Comparison of ENCODE assay signal across 8 cellular contexts in the genomic region with DNA sequence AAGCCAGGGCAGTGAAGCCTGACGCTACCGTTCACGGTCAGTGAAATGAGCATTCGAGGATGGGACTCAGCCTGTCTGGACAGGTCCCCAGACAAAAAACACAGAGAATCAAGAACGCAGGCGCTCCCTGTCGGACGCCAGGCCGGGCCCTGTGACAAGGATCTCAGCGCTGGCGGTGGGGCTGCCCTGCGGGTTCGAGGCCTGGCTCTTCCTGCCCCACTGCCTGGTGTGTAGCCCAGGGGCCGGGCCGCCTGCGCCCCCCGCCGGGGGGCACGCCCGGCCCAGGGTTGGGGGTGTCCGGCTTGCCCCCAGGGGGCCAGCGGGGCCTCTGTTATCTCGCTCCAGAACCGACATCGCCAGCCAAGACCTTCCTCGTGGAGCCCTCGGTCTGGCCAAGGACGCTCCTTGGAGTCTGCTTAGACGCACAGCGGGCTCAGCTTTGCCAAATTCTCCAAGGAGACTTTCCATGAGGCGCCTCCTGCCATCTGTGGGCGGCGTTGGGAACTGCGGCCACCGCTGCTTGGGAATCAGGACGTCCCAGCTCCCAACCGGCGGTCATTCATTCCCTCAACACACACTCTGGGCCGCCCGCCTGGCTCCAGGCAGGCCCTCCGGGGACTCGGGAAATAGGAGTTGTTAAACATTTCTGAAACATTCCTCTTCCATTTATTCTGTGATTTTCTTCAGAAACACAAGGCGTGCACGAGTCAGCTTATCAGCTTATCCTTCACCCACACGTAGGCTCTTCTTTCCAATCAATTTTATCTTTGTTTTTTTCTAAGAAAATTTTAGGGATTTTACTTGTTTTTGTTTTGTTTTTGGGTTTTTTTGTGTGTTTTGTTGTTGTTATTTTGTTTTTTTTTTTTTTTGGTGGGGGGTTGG. TPM values are rescaled to one million over a fixed set of nuclear protein-coding genes. Genes with fewer than 3 reads are reported as not detected.
DNase-seq lines count a peak whose midpoint lies in the region; ATAC-seq and TF ChIP-seq lines count a peak whose summit lies in the region.

No MANE protein-coding gene starts in this region.

- H3K36me3 Mint-ChIP-seq in activated naive CD4-positive, alpha-beta T cell treated with anti-CD3 and anti-CD28 coated beads for 36 hours (ENCODE audit: low read depth), result no peaks in the 10 kb centered on the region

- H3K4me3 ChIP-seq in NB4 (ENCODE audit: low read depth, low read length) (no peak overlapping the region), adipocyte (ENCODE audit: low read length) (no peak overlapping the region), heart left ventricle (no peak overlapping the region)

- no peaks in the 10 kb centered on the region for H3K9me3 Mint-ChIP-seq in activated naive CD4-positive, alpha-beta T cell treated with anti-CD3 and anti-CD28 coated beads for 36 hours

- H3K36me3 ChIP-seq in adipocyte (ENCODE audit: control insufficient read depth, insufficient read depth, low read length, severe bottlenecking) (no peaks in the 10 kb centered on the region), heart left ventricle (no peaks in the 10 kb centered on the region)

- 16 to 30% (median 19%) methylated on average over 21 to 45 of the region's 45 CpGs for WGBS in heart left ventricle, 4 donors

- H3K4me1 ChIP-seq in adipocyte (ENCODE audit: control insufficient read depth, insufficient read depth, low read length) (peaks cover 15% of the 10 kb centered on the region), heart left ventricle (peaks cover 0 to 10% (median 7%) of the 10 kb centered on the region in 12 donors)

- H3K27me3 ChIP-seq in adipocyte (replicated peaks; ENCODE audit: control insufficient read depth, insufficient read depth, low read length) (peaks cover 46% of the 10 kb centered on the region), heart left ventricle (peaks cover 4 to 68% (median 38%) of the 10 kb centered on the region in 9 donors)

- peak; percentile 71 to 97 (median 92) for ATAC-seq in heart left ventricle
- ATAC-seq in GM18870 (IDR thresholded peaks at IDR 0.05; ENCODE audit: unreplicated experiment), result no peak
- no peak for ATAC-seq in HG02885 (IDR thresholded peaks at IDR 0.05; ENCODE audit: poor library complexity, unreplicated experiment)

- intact Hi-C loops in activated naive CD4-positive, alpha-beta T cell treated with anti-CD3 and anti-CD28 coated beads for 36 hours (cut with micrococcal nuclease), result loop anchor here (2.0 kb wide), 1 partner anchor 165 kb away; no protein-coding TSS in a partner anchor
- intact Hi-C loops in heart left ventricle (cut with DNase I) (loop anchor here (1.0 to 10.0 kb wide), 11 partner anchors 165 to 656 kb away; no protein-coding TSS in a partner anchor), posterior vena cava (cut with DNase I) (loop anchor here (2.0 to 5.0 kb wide), 2 partner anchors 165 to 166 kb away; no protein-coding TSS in a partner anchor)

- H3K9ac ChIP-seq in adipocyte (ENCODE audit: low read length), result peak overlapping the region; percentile 68

- H3K27ac ChIP-seq in heart left ventricle, result no peak overlapping the region

- TF ChIP-seq CTCF in NB4 (IDR thresholded peaks at IDR 0.05; ENCODE audit: low read depth, low read length) (peak; percentile 64), heart left ventricle (IDR thresholded peaks at IDR 0.05) (peak; percentile 76 to 97 (median 92))

- CTCF ChIA-PET in activated naive CD4-positive, alpha-beta T cell treated with anti-CD3 and anti-CD28 coated beads for 36 hours (lab: Charles Lee), result interaction anchor here (1.2 to 1.3 kb wide), 2 partner anchors 166 to 495 kb away, joined by 5 to 7 read pairs; no protein-coding TSS in a partner anchor

- no peak overlapping the region for H3K4me3 Mint-ChIP-seq in activated naive CD4-positive, alpha-beta T cell treated with anti-CD3 and anti-CD28 coated beads for 36 hours

- peaks cover 57% of the 10 kb centered on the region for H3K27me3 Mint-ChIP-seq in activated naive CD4-positive, alpha-beta T cell treated with anti-CD3 and anti-CD28 coated beads for 36 hours (ENCODE audit: low read depth)

- no peaks in the 10 kb centered on the region for H3K9me3 ChIP-seq in adipocyte (ENCODE audit: control insufficient read depth, low read length)
- H3K9me3 ChIP-seq in heart left ventricle, result no peaks in the 10 kb centered on the region

- H3K27ac Mint-ChIP-seq in activated naive CD4-positive, alpha-beta T cell treated with anti-CD3 and anti-CD28 coated beads for 36 hours, result no peak overlapping the region

- DNase-seq in activated naive CD4-positive, alpha-beta T cell treated with anti-CD3 and anti-CD28 coated beads for 36 hours, result peak; percentile 60
- DNase-seq in activated naive CD4-positive, alpha-beta T cell (lab: John Stamatoyannopoulos, UW), result no peak
- DNase-seq in NB4 (ENCODE audit: low read depth) (peak; percentile 52), adipocyte (ENCODE audit: low read depth) (peak; percentile 97), heart left ventricle (peak; percentile 76 to 90 (median 80)), posterior vena cava (ENCODE audit: low spot score) (peak; percentile 96)

- TF ChIP-seq POLR2A in NB4 (IDR thresholded peaks at IDR 0.05; ENCODE audit: extremely low read depth, insufficient read length), result no peak
- no peak for TF ChIP-seq POLR2A in heart left ventricle (IDR thresholded peaks at IDR 0.05)

- H3K4me1 Mint-ChIP-seq in activated naive CD4-positive, alpha-beta T cell treated with anti-CD3 and anti-CD28 coated beads for 36 hours (ENCODE audit: low read depth), result no peaks in the 10 kb centered on the region

RNA-seq across cellular contexts. Expression of gene RIPK4, which starts 11.3 kb away (rescaled TPM):
- total RNA-seq in activated naive CD4-positive, alpha-beta T cell treated with anti-CD3 and anti-CD28 coated beads for 36 hours, result under 1 TPM; 0.33 to 0.49 TPM
- total RNA-seq in heart left ventricle, result 1 to 10 TPM in 1 of 9 donors, under 1 TPM in 6, not detected in 2; 0.07 to 2.0 (median 0.08) TPM
- polyA plus RNA-seq in heart left ventricle, result under 1 TPM; 0.04 TPM
- total RNA-seq in posterior vena cava, result 1 to 10 TPM in 1 of 2 donors, under 1 TPM in 1; 0.69 to 1.0 TPM

Comparison
In these comparisons a context has a peak if more than half of its experiments do, and no peak if none do; other contexts are left out.
1. DNase-seq: peak in activated naive CD4-positive, alpha-beta T cell treated with anti-CD3 and anti-CD28 coated beads for 36 hours (single experiment), NB4 (single experiment), adipocyte (single experiment), heart left ventricle (5 of 5) and posterior vena cava (single experiment); none in activated naive CD4-positive, alpha-beta T cell (0 of 4).
2. ATAC-seq: peak in heart left ventricle (4 of 4); none in GM18870 (single experiment) and HG02885 (single experiment).